In the genomic region with DNA sequence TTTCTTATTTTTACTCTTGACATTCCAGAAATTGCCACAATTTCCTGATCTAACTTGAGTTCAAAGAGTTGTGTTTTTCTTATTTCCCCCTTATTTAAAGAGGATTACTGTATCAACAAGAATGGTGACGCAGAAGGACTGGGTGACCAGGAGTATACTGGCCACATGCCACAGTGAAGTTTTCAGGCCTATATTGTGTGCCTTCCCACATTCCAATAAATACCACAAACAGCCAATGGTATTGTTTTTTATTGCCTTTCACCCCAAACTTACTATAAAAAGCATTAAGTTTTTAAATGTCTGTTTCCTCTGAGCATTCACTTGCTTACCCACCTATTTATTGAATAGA, we compare ENCODE assay signal across 16 cellular contexts.
DNase-seq lines count a peak whose midpoint lies in the region; ATAC-seq and TF ChIP-seq lines count a peak whose summit lies in the region.
"Had no signal": no experiment of that assay in that cellular context is flagged by ENCODE, and none has a peak within 500 bp of the region (broad histone marks: within the 10 kb centered on the region; RNA-seq: fewer than 3 reads in every experiment).

No MANE protein-coding gene starts in this region.

- peak; percentile 65 for DNase-seq in astrocyte of the cerebellum (ENCODE audit: low read depth)
- peak; percentile 24 for DNase-seq in myocyte (ENCODE audit: low read depth)
- no peak for DNase-seq in COR-L47 (lab: John Stamatoyannopoulos, UW)
- DNase-seq in stimulated activated CD4-positive, alpha-beta T cell treated with anti-CD3 and anti-CD28 coated beads, Interleukin-4, amount 100 ng/mL, for 4 hours = no peak
- no peak for DNase-seq in T-helper 2 cell treated with Interferon-gamma antibody and Interleukin-4, amounts not matched to agents 5 μg/mL and 100 μg/mL, for 36 hours (ENCODE audit: low spot score)
- DNase-seq in naive thymus-derived CD8-positive, alpha-beta T cell = no peak
- DNase-seq: activated CD8-positive, alpha-beta memory T cell treated with anti-CD3 and anti-CD28 coated beads, Interleukin-2, amount 10 ng/mL, durations not matched to agents 7 days and 5 days; Kasumi-1; NCI-H1417 treated with DMSO at 0.1 percent for 48 hours; NCI-H2227 treated with DMSO at 0.1 percent for 48 hours; RPMI8226 had no signal

- POLR2A ChIA-PET in naive thymus-derived CD8-positive, alpha-beta T cell (lab: Charles Lee) = no interaction called here

- no peak overlapping the region for H3K4me3 ChIP-seq in astrocyte of the cerebellum (ENCODE audit: low read depth, low read length)
- H3K4me3 ChIP-seq: coronary artery, vagina had no signal

- H3K27ac Mint-ChIP-seq in T-helper 2 cell treated with Interferon-gamma antibody and Interleukin-4, amounts not matched to agents 5 μg/mL and 100 μg/mL, for 36 hours = no peak overlapping the region
- no peak overlapping the region for H3K27ac Mint-ChIP-seq in naive thymus-derived CD8-positive, alpha-beta T cell
- H3K27ac Mint-ChIP-seq: activated CD8-positive, alpha-beta memory T cell treated with anti-CD3 and anti-CD28 coated beads, Interleukin-2, amount 10 ng/mL, durations not matched to agents 7 days and 5 days had no signal

- no peaks in the 10 kb centered on the region for H3K4me1 Mint-ChIP-seq in T-helper 2 cell treated with Interferon-gamma antibody and Interleukin-4, amounts not matched to agents 5 μg/mL and 100 μg/mL, for 36 hours (ENCODE audit: low read depth)
- peaks cover 5 to 17% (median 8%) of the 10 kb centered on the region in 4 donors for H3K4me1 Mint-ChIP-seq in naive thymus-derived CD8-positive, alpha-beta T cell
- H3K4me1 Mint-ChIP-seq: neural crest cell had no signal

- no peak for TF ChIP-seq CTCF in astrocyte of the cerebellum (IDR thresholded peaks at IDR 0.05; ENCODE audit: low read depth, low read length, missing control alignments)

- ATAC-seq in GM18867 (IDR thresholded peaks at IDR 0.05; ENCODE audit: unreplicated experiment) (peak; percentile 13), HG02588 (IDR thresholded peaks at IDR 0.05; ENCODE audit: unreplicated experiment) (peak; percentile 11)
- ATAC-seq in naive thymus-derived CD8-positive, alpha-beta T cell = no peak

- no peaks in the 10 kb centered on the region for H3K36me3 Mint-ChIP-seq in T-helper 2 cell treated with Interferon-gamma antibody and Interleukin-4, amounts not matched to agents 5 μg/mL and 100 μg/mL, for 36 hours (ENCODE audit: low read depth)
- peaks cover 0 to 11% (median 8%) of the 10 kb centered on the region in 3 donors for H3K36me3 Mint-ChIP-seq in naive thymus-derived CD8-positive, alpha-beta T cell

- in situ Hi-C loops in astrocyte of the cerebellum (cut with HindIII; ENCODE audit: low sequenced_read_pairs) = no loop called here

- peaks cover 15% of the 10 kb centered on the region for H3K9me3 Mint-ChIP-seq in T-helper 2 cell treated with Interferon-gamma antibody and Interleukin-4, amounts not matched to agents 5 μg/mL and 100 μg/mL, for 36 hours
- H3K9me3 Mint-ChIP-seq in naive thymus-derived CD8-positive, alpha-beta T cell = peaks cover 0 to 21% (median 11%) of the 10 kb centered on the region in 9 donors
- H3K9me3 Mint-ChIP-seq: neural crest cell had no signal

- H3K27me3 Mint-ChIP-seq in T-helper 2 cell treated with Interferon-gamma antibody and Interleukin-4, amounts not matched to agents 5 μg/mL and 100 μg/mL, for 36 hours (ENCODE audit: low read depth) = no peaks in the 10 kb centered on the region
- no peaks in the 10 kb centered on the region for H3K27me3 Mint-ChIP-seq in naive thymus-derived CD8-positive, alpha-beta T cell
- H3K27me3 Mint-ChIP-seq: activated CD8-positive, alpha-beta memory T cell treated with anti-CD3 and anti-CD28 coated beads, Interleukin-2, amount 10 ng/mL, durations not matched to agents 7 days and 5 days had no signal

- no peak overlapping the region for H3K4me3 Mint-ChIP-seq in T-helper 2 cell treated with Interferon-gamma antibody and Interleukin-4, amounts not matched to agents 5 μg/mL and 100 μg/mL, for 36 hours
- H3K4me3 Mint-ChIP-seq in naive thymus-derived CD8-positive, alpha-beta T cell = no peak overlapping the region
- H3K4me3 Mint-ChIP-seq: activated CD8-positive, alpha-beta memory T cell treated with anti-CD3 and anti-CD28 coated beads, Interleukin-2, amount 10 ng/mL, durations not matched to agents 7 days and 5 days; neural crest cell had no signal

Comparison
In these comparisons a context has a peak if more than half of its experiments do, and no peak if none do; other contexts are left out.
1. ATAC-seq: peak in GM18867 (single experiment) and HG02588 (single experiment); none in naive thymus-derived CD8-positive, alpha-beta T cell (0 of 2).
2. DNase-seq: peak in astrocyte of the cerebellum (single experiment) and myocyte (single experiment); none in COR-L47 (single experiment), stimulated activated CD4-positive, alpha-beta T cell treated with anti-CD3 and anti-CD28 coated beads, Interleukin-4, amount 100 ng/mL, for 4 hours (0 of 2), T-helper 2 cell treated with Interferon-gamma antibody and Interleukin-4, amounts not matched to agents 5 μg/mL and 100 μg/mL, for 36 hours (single experiment) and naive thymus-derived CD8-positive, alpha-beta T cell (0 of 10).